20 cellular contexts compared by ENCODE assay signal in the genomic region with DNA sequence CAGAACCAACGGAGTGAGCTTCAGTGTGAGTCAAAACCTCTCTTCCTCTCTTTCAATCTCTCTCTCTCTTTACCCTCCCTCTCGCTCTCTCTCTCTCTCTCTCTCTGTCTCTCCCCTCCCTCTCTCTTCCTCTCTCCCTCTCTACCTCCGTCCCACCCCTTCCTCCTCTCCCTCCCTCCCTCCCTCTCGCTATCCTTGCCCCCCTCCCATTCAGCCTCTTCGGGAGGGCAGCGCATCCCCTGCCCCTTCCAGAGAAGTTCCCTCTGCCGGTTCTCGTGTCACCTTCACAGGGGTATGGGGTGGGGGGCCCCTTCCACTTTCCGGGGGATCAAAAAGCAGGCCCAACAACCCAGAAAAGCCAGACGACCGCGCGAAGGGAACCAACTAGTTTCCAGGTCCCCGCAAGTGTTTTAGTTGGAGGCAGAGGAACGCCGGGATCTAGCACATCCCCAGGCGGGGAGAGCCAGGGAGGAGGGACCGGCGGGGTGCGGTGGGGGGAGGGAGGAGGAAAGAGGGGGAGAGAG. TPM values are rescaled to one million over a fixed set of nuclear protein-coding genes. Genes with fewer than 3 reads are reported as not detected.
DNase-seq lines count a peak whose midpoint lies in the region; ATAC-seq and TF ChIP-seq lines count a peak whose summit lies in the region.
"Had no signal": no experiment of that assay in that cellular context is flagged by ENCODE, and none has a peak within 500 bp of the region (broad histone marks: within the 10 kb centered on the region; RNA-seq: fewer than 3 reads in every experiment).

No MANE protein-coding gene starts in this region.

- H2AFZ ChIP-seq in OCI-LY7 (ENCODE audit: low read length), result no peak overlapping the region

- H3K4me3 ChIP-seq in skeletal muscle tissue (ENCODE audit: low read length in 3 of 3), result peak overlapping the region; percentile 59 to 68 (median 65)
- H3K4me3 ChIP-seq in OCI-LY7 (ENCODE audit: low read depth, low read length, poor library complexity, severe bottlenecking), result no peak overlapping the region
- no peak overlapping the region for H3K4me3 ChIP-seq in upper lobe of right lung

- peaks cover 2% of the 10 kb centered on the region for H3K27me3 Mint-ChIP-seq in glutamatergic neuron (ENCODE audit: unreplicated experiment)

- H3K4me1 ChIP-seq in skeletal muscle tissue (ENCODE audit: control insufficient read depth in 3 of 3, insufficient read depth in 3 of 3, low read length in 3 of 3) (peaks cover 0 to 12% (median 7%) of the 10 kb centered on the region in 3 donors), OCI-LY7 (ENCODE audit: insufficient read depth, low read length, poor library complexity, severe bottlenecking) (no peaks in the 10 kb centered on the region), upper lobe of right lung (peaks cover 5% of the 10 kb centered on the region)

- no peaks in the 10 kb centered on the region for H3K9me2 ChIP-seq in OCI-LY7 (ENCODE audit: insufficient read depth, low read length)

- H3K9me3 Mint-ChIP-seq in glutamatergic neuron (ENCODE audit: unreplicated experiment), result peaks cover 8% of the 10 kb centered on the region

- ATAC-seq in upper lobe of right lung, result no peak
- ATAC-seq: activated T-helper 17 cell treated with anti-CD3 and anti-CD28 coated beads, Interleukin-2, amount 50 U/mL, for 72 hours; HCT116; WTC11 had no signal

- H3K36me3 ChIP-seq in skeletal muscle tissue (ENCODE audit: control insufficient read depth in 3 of 3, insufficient read depth in 3 of 3, low read length in 3 of 3), result no peaks in the 10 kb centered on the region
- H3K36me3 ChIP-seq in OCI-LY7 (ENCODE audit: insufficient read depth, low read length), result no peaks in the 10 kb centered on the region
- no peaks in the 10 kb centered on the region for H3K36me3 ChIP-seq in upper lobe of right lung
- H3K36me3 ChIP-seq: neutrophil, tibial nerve had no signal

- H3K27me3 ChIP-seq in skeletal muscle tissue (ENCODE audit: control insufficient read depth in 3 of 3, insufficient read depth in 3 of 3, low read length in 3 of 3) (peaks cover 0 to 12% (median 0%) of the 10 kb centered on the region in 3 donors), upper lobe of right lung (peaks cover 31% of the 10 kb centered on the region)

- H3K9ac ChIP-seq in skeletal muscle tissue (ENCODE audit: low read depth in 1 of 3, low read length in 3 of 3), result peak overlapping the region in 1 of 3 donors; percentile 19

- peaks cover 4% of the 10 kb centered on the region for H3K36me3 Mint-ChIP-seq in glutamatergic neuron (ENCODE audit: unreplicated experiment)

- H3K4me3 Mint-ChIP-seq in glutamatergic neuron (ENCODE audit: unreplicated experiment), result peak overlapping the region; percentile 94
- H3K4me3 Mint-ChIP-seq: activated T-helper 17 cell treated with anti-CD3 and anti-CD28 coated beads, Interleukin-2, amount 50 U/mL, for 72 hours; WTC11 had no signal

- BruUV-seq in OCI-LY7 (replicated peaks; lab: Mats Ljungman, UMichigan), result no TSS peak

- intact Hi-C loops in OCI-LY7 (cut with micrococcal nuclease; ENCODE audit: unreplicated experiment) (no loop called here), upper lobe of right lung (cut with DNase I) (no loop called here)

- H3K27ac ChIP-seq in skeletal muscle tissue (ENCODE audit: low read depth, low read length) (no peak overlapping the region), OCI-LY7 (ENCODE audit: low read depth, low read length, poor library complexity, severe bottlenecking) (no peak overlapping the region), upper lobe of right lung (no peak overlapping the region)
- H3K27ac ChIP-seq: neutrophil, tibial nerve had no signal

- H3K4me2 ChIP-seq in OCI-LY7 (ENCODE audit: low read length), result no peak overlapping the region

- H3K27ac Mint-ChIP-seq in glutamatergic neuron (ENCODE audit: unreplicated experiment), result peak overlapping the region; percentile 90
- H3K27ac Mint-ChIP-seq: activated T-helper 17 cell treated with anti-CD3 and anti-CD28 coated beads, Interleukin-2, amount 50 U/mL, for 72 hours; WTC11 had no signal

- CTCF ChIA-PET in OCI-LY7 (lab: Charles Lee; ENCODE audit: unreplicated experiment), result no interaction called here

- TF ChIP-seq CTCF in glutamatergic neuron (IDR thresholded peaks at IDR 0.05; ENCODE audit: partially characterized antibody, unreplicated experiment) (no peak), OCI-LY7 (conservative IDR thresholded peaks at IDR 0.05; ENCODE audit: low read length) (no peak), upper lobe of right lung (IDR thresholded peaks at IDR 0.05) (no peak)

- no peaks in the 10 kb centered on the region for H4K20me1 ChIP-seq in OCI-LY7 (ENCODE audit: insufficient read depth, low read length)

- peak; percentile 14 for DNase-seq in NCI-H1436 (lab: John Stamatoyannopoulos, UW)
- no peak for DNase-seq in NCI-H1436 treated with DMSO at 0.1 percent for 48 hours (lab: John Stamatoyannopoulos, UW)
- peak; percentile 28 for DNase-seq in glutamatergic neuron
- peak; percentile 14 for DNase-seq in left kidney (ENCODE audit: low read depth, low spot score)
- DNase-seq in activated CD4-positive, alpha-beta T cell treated with anti-CD3 and anti-CD28 coated beads, Interleukin-2, amount 50 U/mL, for 4 hours, result no peak
- DNase-seq in OCI-LY7 (ENCODE audit: low spot score), result no peak
- DNase-seq in upper lobe of right lung, result no peak
- DNase-seq: activated CD8-positive, alpha-beta memory T cell treated with anti-CD3 and anti-CD28 coated beads for 24 hours; DMS153; NCI-H2029; small intestine; T-helper 1 cell had no signal

- POLR2A ChIA-PET in OCI-LY7 (lab: Charles Lee), result no interaction called here

- H3K79me2 ChIP-seq in OCI-LY7 (ENCODE audit: insufficient read depth, low read depth, low read length), result no peaks in the 10 kb centered on the region

- peaks cover 12% of the 10 kb centered on the region for H3K4me1 Mint-ChIP-seq in glutamatergic neuron (ENCODE audit: low read depth, unreplicated experiment)
- H3K4me1 Mint-ChIP-seq: activated T-helper 17 cell treated with anti-CD3 and anti-CD28 coated beads, Interleukin-2, amount 50 U/mL, for 72 hours; WTC11 had no signal

- H3K9me3 ChIP-seq in skeletal muscle tissue (ENCODE audit: control insufficient read depth in 3 of 3, low read length in 3 of 3) (no peaks in the 10 kb centered on the region), OCI-LY7 (ENCODE audit: low read length) (no peaks in the 10 kb centered on the region), upper lobe of right lung (no peaks in the 10 kb centered on the region)
- H3K9me3 ChIP-seq: neutrophil, tibial nerve had no signal

RNA-seq across cellular contexts. Expression of a gene that starts 28.9 kb away (rescaled TPM):
- 30.5 TPM for total RNA-seq in glutamatergic neuron (ENCODE audit: unreplicated experiment)
- 26.1 TPM for total RNA-seq in skeletal muscle tissue
- not detected in 2 replicates for total RNA-seq in OCI-LY7 (2014; rRNA removed; shearing (Covaris generic))
- total RNA-seq in OCI-LY7 (2022), result not detected in 2 replicates
- not detected for total RNA-seq in upper lobe of right lung
- total RNA-seq: A172; activated T-helper 17 cell treated with anti-CD3 and anti-CD28 coated beads, Interleukin-2, amount 50 U/mL, for 72 hours; MCF 10A had no signal

Comparison
In these comparisons a context has a peak if more than half of its experiments do, and no peak if none do; other contexts are left out.
1. DNase-seq: peak in NCI-H1436 (single experiment), glutamatergic neuron (single experiment) and left kidney (single experiment); none in NCI-H1436 treated with DMSO at 0.1 percent for 48 hours (single experiment), activated CD4-positive, alpha-beta T cell treated with anti-CD3 and anti-CD28 coated beads, Interleukin-2, amount 50 U/mL, for 4 hours (0 of 2), OCI-LY7 (single experiment) and upper lobe of right lung (single experiment).
2. H3K4me3 ChIP-seq: peak in skeletal muscle tissue (3 of 3); none in OCI-LY7 (single experiment) and upper lobe of right lung (single experiment).
3. RNA of a gene that starts 28.9 kb away (total RNA-seq): 30.5 TPM in glutamatergic neuron (single experiment) and 26.1 TPM in skeletal muscle tissue (single experiment); not detected in upper lobe of right lung (single experiment) and not detected in OCI-LY7; every median in the first group is over 10 times any median in the second.